Comparison of ENCODE assay signal across 8 cellular contexts in genomic region chr10:112949875-112950507, GRCh38. TPM values are rescaled to one million over a fixed set of nuclear protein-coding genes. Genes with fewer than 3 reads are reported as not detected.
DNase-seq lines count a peak whose midpoint lies in the region; ATAC-seq lines count a peak whose summit lies in the region.

Gene TCF7L2 (plus strand): TSS chr10:112950247. CDS start chr10:112950757, 510 bp downstream.

- H3K27ac ChIP-seq in layer of hippocampus (ENCODE audit: low read depth, low read length) = peak within 1 kb of the TSS; percentile 84

- ATAC-seq in HG03460 (IDR thresholded peaks at IDR 0.05; ENCODE audit: unreplicated experiment) (peak; percentile 55), HG02571 (IDR thresholded peaks at IDR 0.05; ENCODE audit: unreplicated experiment) (no peak)

- DNase-seq in EH (ENCODE audit: low read depth) (peak; percentile 97), NCI-H526 treated with DMSO at 0.1 percent for 48 hours (lab: John Stamatoyannopoulos, UW) (peak; percentile 65), dermis microvascular lymphatic vessel endothelial cell (ENCODE audit: low read depth in 2 of 2) (peak; percentile 86 to 98)
- DNase-seq in activated CD4-positive, alpha-beta T cell treated with anti-CD3 and anti-CD28 coated beads, Interleukin-2, amount 50 U/mL, for 4 hours = peak; percentile 47
- DNase-seq in stimulated activated CD4-positive, alpha-beta T cell treated with anti-CD3 and anti-CD28 coated beads, Interleukin-15, amount 100 ng/mL, for 24 hours = peak; percentile 68

- H3K27me3 ChIP-seq in layer of hippocampus (ENCODE audit: control insufficient read depth, insufficient read depth, low read length) = no peaks in the 10 kb centered on the region

RNA-seq across cellular contexts. Expression of gene TCF7L2, which starts in this region (rescaled TPM):
- total RNA-seq in dermis microvascular lymphatic vessel endothelial cell = 1.3 and 2.1 TPM in 2 replicates

Comparison
In these comparisons a context has a peak if more than half of its experiments do, and no peak if none do; other contexts are left out.
1. DNase-seq: peak in every context shown above with its lines; median percentile 97 in EH; 92 in dermis microvascular lymphatic vessel endothelial cell; 68 in stimulated activated CD4-positive, alpha-beta T cell treated with anti-CD3 and anti-CD28 coated beads, Interleukin-15, amount 100 ng/mL, for 24 hours; 65 in NCI-H526 treated with DMSO at 0.1 percent for 48 hours; 47 in activated CD4-positive, alpha-beta T cell treated with anti-CD3 and anti-CD28 coated beads, Interleukin-2, amount 50 U/mL, for 4 hours.